ENCODE assay signal across 1 cellular context in genomic region chr7:101308245-101309085, GRCh38.
TF ChIP-seq lines count a peak whose summit lies in the region.

No MANE protein-coding gene starts in this region.

TF ChIP-seq in HepG2, 621 proteins besides CTCF, POLR2A, EP300 and RAD21 (continued from another document and continues in another):
- TF ChIP-seq GPBP1L1 (CRISPR knock-in tag; IDR thresholded peaks at IDR 0.05): no peak
- 0 out of 2 replicates have a peak, but pooled peaks have one; percentile 43 for TF ChIP-seq NFKB2 (CRISPR knock-in tag; IDR thresholded peaks at IDR 0.05; ENCODE audit: borderline replicate concordance)
- peak; percentile 39; the same call in 1 of the 2 replicates for TF ChIP-seq MTA1 (CRISPR knock-in tag; IDR thresholded peaks at IDR 0.05; ENCODE audit: borderline replicate concordance)
- no peak for TF ChIP-seq SNAPC5 (CRISPR knock-in tag; IDR thresholded peaks at IDR 0.05; ENCODE audit: borderline replicate concordance)
- TF ChIP-seq ZNF772 (CRISPR knock-in tag; IDR thresholded peaks at IDR 0.05): no peak; the same call in 1 of the 2 replicates
- TF ChIP-seq FOXK1 (CRISPR knock-in tag; IDR thresholded peaks at IDR 0.05; ENCODE audit: borderline replicate concordance, low read depth): no peak
- TF ChIP-seq KLF16 (CRISPR knock-in tag; IDR thresholded peaks at IDR 0.05): peak in 1 of 2 experiments; percentile 52; a peak in 1 of 4 replicates
- TF ChIP-seq AHDC1 (CRISPR knock-in tag; IDR thresholded peaks at IDR 0.05; ENCODE audit: borderline replicate concordance): no peak
- TF ChIP-seq SMC3 (IDR thresholded peaks at IDR 0.05; ENCODE audit: low read length): no peak
- no peak for TF ChIP-seq ZFAT (CRISPR knock-in tag; conservative IDR thresholded peaks at IDR 0.05)
- peak; percentile 41; the same call in 1 of the 2 replicates for TF ChIP-seq ZSCAN20 (CRISPR knock-in tag; IDR thresholded peaks at IDR 0.05; ENCODE audit: borderline replicate concordance)
- TF ChIP-seq ZNF281 (CRISPR knock-in tag; IDR thresholded peaks at IDR 0.05; ENCODE audit: borderline replicate concordance): 0 out of 2 replicates have a peak, but pooled peaks have one; percentile 17
- TF ChIP-seq SETDB1 (CRISPR knock-in tag; IDR thresholded peaks at IDR 0.05; ENCODE audit: borderline replicate concordance): no peak
- no peak for TF ChIP-seq ZNF10 (CRISPR knock-in tag; IDR thresholded peaks at IDR 0.05; ENCODE audit: borderline replicate concordance, low read depth)
- no peak for TF ChIP-seq ATF3 (CRISPR knock-in tag; IDR thresholded peaks at IDR 0.05)
- no peak for TF ChIP-seq HIC2 (CRISPR knock-in tag; IDR thresholded peaks at IDR 0.05; ENCODE audit: low read depth)
- TF ChIP-seq ZNF567 (CRISPR knock-in tag; IDR thresholded peaks at IDR 0.05; ENCODE audit: borderline replicate concordance): no peak
- TF ChIP-seq SKIL (CRISPR knock-in tag; IDR thresholded peaks at IDR 0.05; ENCODE audit: borderline replicate concordance): no peak
- TF ChIP-seq MAZ (IDR thresholded peaks at IDR 0.05; ENCODE audit: borderline replicate concordance, low read depth, low read length): no peak
- peak; percentile 51; the same call in 1 of the 2 replicates for TF ChIP-seq MAZ (CRISPR knock-in tag; IDR thresholded peaks at IDR 0.05; ENCODE audit: low read depth)
- no peak for TF ChIP-seq EEA1 (CRISPR knock-in tag; IDR thresholded peaks at IDR 0.05; ENCODE audit: borderline replicate concordance)
- peak; percentile 75 for TF ChIP-seq RBFOX2 (IDR thresholded peaks at IDR 0.05; ENCODE audit: low read depth, low read length)
- no peak for TF ChIP-seq TCF7L2 (IDR thresholded peaks at IDR 0.05; ENCODE audit: low read depth, low read length)
- TF ChIP-seq SP4 (CRISPR knock-in tag; IDR thresholded peaks at IDR 0.05): peak; percentile 66
- TF ChIP-seq ZNF484 (CRISPR knock-in tag; IDR thresholded peaks at IDR 0.05; ENCODE audit: borderline replicate concordance, low read depth): 0 out of 2 replicates have a peak, but pooled peaks have one; percentile 34
- no peak for TF ChIP-seq ZNF362 (CRISPR knock-in tag; IDR thresholded peaks at IDR 0.05; ENCODE audit: borderline replicate concordance)
- no peak for TF ChIP-seq ZNF660 (CRISPR knock-in tag; IDR thresholded peaks at IDR 0.05; ENCODE audit: borderline replicate concordance, low read depth)
- no peak for TF ChIP-seq FOXO1 (CRISPR knock-in tag; IDR thresholded peaks at IDR 0.05)
- no peak for TF ChIP-seq ZNF619 (CRISPR knock-in tag; IDR thresholded peaks at IDR 0.05)
- TF ChIP-seq MYC (CRISPR knock-in tag; IDR thresholded peaks at IDR 0.05; ENCODE audit: borderline replicate concordance): peak; percentile 89
- TF ChIP-seq GLMP (CRISPR knock-in tag; IDR thresholded peaks at IDR 0.05; ENCODE audit: borderline replicate concordance): no peak
- TF ChIP-seq AGO2 (optimal IDR thresholded peaks at IDR 0.05; ENCODE audit: low read depth, low read length): peak; percentile 48
- TF ChIP-seq ZSCAN25 (CRISPR knock-in tag; IDR thresholded peaks at IDR 0.05): no peak
- peak; percentile 58; the same call in 1 of the 2 replicates for TF ChIP-seq ARID4A (CRISPR knock-in tag; IDR thresholded peaks at IDR 0.05; ENCODE audit: borderline replicate concordance)
- TF ChIP-seq WIZ (CRISPR knock-in tag; IDR thresholded peaks at IDR 0.05): no peak
- no peak for TF ChIP-seq EZH2 (conservative IDR thresholded peaks at IDR 0.05; ENCODE audit: low read depth, low read length)
- TF ChIP-seq KLF12 (CRISPR knock-in tag; IDR thresholded peaks at IDR 0.05; ENCODE audit: borderline replicate concordance): no peak
